ENCODE assay signal across 24 cellular contexts in the genomic region with DNA sequence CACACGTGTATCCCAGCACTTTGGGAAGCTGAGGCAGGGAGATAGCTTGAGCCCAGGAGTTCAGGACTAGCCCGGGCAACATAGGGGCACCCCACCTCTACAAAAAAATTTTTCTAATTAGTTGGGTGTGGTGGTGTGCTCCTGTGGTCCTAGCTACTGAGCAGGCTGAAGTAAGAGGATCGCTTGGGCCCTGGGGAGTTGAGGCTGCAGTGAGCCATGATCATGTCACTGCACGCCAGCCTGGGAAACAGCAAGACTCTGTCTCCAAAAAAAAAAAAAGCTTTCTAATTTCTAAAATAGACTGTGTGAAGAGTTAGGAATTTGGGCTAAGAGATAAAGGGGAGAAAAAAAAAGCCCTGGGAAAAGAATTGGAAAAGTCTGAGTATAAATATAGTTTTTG. TPM values are rescaled to one million over a fixed set of nuclear protein-coding genes. Genes with fewer than 3 reads are reported as not detected.
DNase-seq lines count a peak whose midpoint lies in the region; ATAC-seq and TF ChIP-seq lines count a peak whose summit lies in the region.
"Had no signal": no experiment of that assay in that cellular context is flagged by ENCODE, and none has a peak within 500 bp of the region (broad histone marks: within the 10 kb centered on the region; RNA-seq: fewer than 3 reads in every experiment).

No MANE protein-coding gene starts in this region.

- H3K4me2 ChIP-seq in BLaER1: peak overlapping the region; percentile 38
- H3K4me2 ChIP-seq: A549 had no signal

- H3K36me3 ChIP-seq in BLaER1 (no peaks in the 10 kb centered on the region), HAP-1 (replicated peaks) (no peaks in the 10 kb centered on the region), WERI-Rb-1 (no peaks in the 10 kb centered on the region)
- H3K36me3 ChIP-seq: sigmoid colon, tibial nerve had no signal

- intact Hi-C loops in left cardiac atrium (cut with DNase I): no loop called here

- ATAC-seq in left cardiac atrium: peak; percentile 70 to 78
- ATAC-seq: A549; naive thymus-derived CD8-positive, alpha-beta T cell had no signal

- H3K27me3 ChIP-seq in BLaER1: no peaks in the 10 kb centered on the region
- H3K27me3 ChIP-seq in HAP-1 (ENCODE audit: low read depth): no peaks in the 10 kb centered on the region
- no peaks in the 10 kb centered on the region for H3K27me3 ChIP-seq in WERI-Rb-1 (ENCODE audit: insufficient read depth, low read depth, severe bottlenecking)
- H3K27me3 ChIP-seq: sigmoid colon, tibial nerve had no signal

- TF ChIP-seq CTCF in epithelial cell of esophagus (IDR thresholded peaks at IDR 0.05; ENCODE audit: insufficient read depth, low read depth, low read length, missing control alignments) (no peak), WERI-Rb-1 (IDR thresholded peaks at IDR 0.05; ENCODE audit: low read depth, low read length) (no peak)

- no peak overlapping the region for H3K9ac ChIP-seq in BLaER1

- H3K4me3 ChIP-seq in BLaER1: no peak overlapping the region
- H3K4me3 ChIP-seq in epithelial cell of esophagus (ENCODE audit: low read length): no peak overlapping the region
- H3K4me3 ChIP-seq in HAP-1: no peak overlapping the region
- H3K4me3 ChIP-seq in WERI-Rb-1 (ENCODE audit: low read depth, low read length): no peak overlapping the region
- H3K4me3 ChIP-seq: A549, sigmoid colon, tibial nerve had no signal

- no peaks in the 10 kb centered on the region for H4K20me1 ChIP-seq in BLaER1

- H3K27ac ChIP-seq in BLaER1: no peak overlapping the region
- no peak overlapping the region for H3K27ac ChIP-seq in WERI-Rb-1
- H3K27ac ChIP-seq: sigmoid colon, tibial nerve had no signal

- in situ Hi-C loops in HAP-1 (cut with MboI; ENCODE audit: low sequenced_read_pairs): no loop called here

- peaks cover 34% of the 10 kb centered on the region for H3K4me1 ChIP-seq in BLaER1
- H3K4me1 ChIP-seq in HAP-1: no peaks in the 10 kb centered on the region
- H3K4me1 ChIP-seq: sigmoid colon had no signal

- H3K9me3 ChIP-seq in BLaER1 (no peaks in the 10 kb centered on the region), HAP-1 (no peaks in the 10 kb centered on the region), WERI-Rb-1 (ENCODE audit: severe bottlenecking) (no peaks in the 10 kb centered on the region)
- H3K9me3 ChIP-seq: A549, sigmoid colon, tibial nerve had no signal

- DNase-seq in NCI-H526 (lab: John Stamatoyannopoulos, UW): peak; percentile 20 to 61
- peak; percentile 75 for DNase-seq in epithelial cell of esophagus (ENCODE audit: low read depth)
- no peak for DNase-seq in left cardiac atrium
- DNase-seq in inferior parietal cortex (ENCODE audit: extremely low spot score): no peak
- DNase-seq in HAP-1 (ENCODE audit: low spot score in 2 of 2): no peak
- no peak for DNase-seq in activated T-cell treated with anti-CD3 and anti-CD28 coated beads, Interleukin-2, amount 50 U/mL, for 48 hours
- DNase-seq in WERI-Rb-1: no peak
- DNase-seq: activated T-cell treated with anti-CD3 and anti-CD28 coated beads, Interleukin-2, amount 50 U/mL, for 24 hours; AML-193; CD8-positive, alpha-beta memory T cell; DMS 273 treated with DMSO at 0.1 percent for 48 hours; EL; MM.1S; naive thymus-derived CD8-positive, alpha-beta T cell; NCI-H1105 treated with DMSO at 0.1 percent for 48 hours; NCI-H2029; NCI-H345; NCI-H774; sigmoid colon; stimulated activated CD4-positive, alpha-beta T cell treated with anti-CD3 and anti-CD28 coated beads, Interleukin-4, amount 100 ng/mL, for 24 hours; T-helper 1 cell had no signal

RNA-seq across cellular contexts. Expression of a gene that starts 51.9 kb away (rescaled TPM):
- 10 to 100 TPM; 38.5 to 39.7 TPM for total RNA-seq in left cardiac atrium

Comparison
In these comparisons a context has a peak if more than half of its experiments do, and no peak if none do; other contexts are left out.
1. DNase-seq: peak in NCI-H526 (2 of 2) and epithelial cell of esophagus (single experiment); none in left cardiac atrium (single experiment), inferior parietal cortex (single experiment), HAP-1 (0 of 2), activated T-cell treated with anti-CD3 and anti-CD28 coated beads, Interleukin-2, amount 50 U/mL, for 48 hours (0 of 2) and WERI-Rb-1 (single experiment).